Comparison of ENCODE assay signal across 26 cellular contexts in genomic region chr17:78418627-78419026, GRCh38. TPM values are rescaled to one million over a fixed set of nuclear protein-coding genes. Genes with fewer than 3 reads are reported as not detected.
DNase-seq lines count a peak whose midpoint lies in the region; ATAC-seq and TF ChIP-seq lines count a peak whose summit lies in the region.
"Had no signal": no experiment of that assay in that cellular context is flagged by ENCODE, and none has a peak within 500 bp of the region (broad histone marks: within the 10 kb centered on the region; RNA-seq: fewer than 3 reads in every experiment).

No MANE protein-coding gene starts in this region.

- DNase-seq in left ventricle myocardium inferior, result no peak
- DNase-seq in Right ventricle myocardium inferior (ENCODE audit: missing footprints), result no peak
- DNase-seq in T-helper 17 cell, result no peak
- no peak for DNase-seq in HK-2 (ENCODE audit: unreplicated experiment)
- no peak for DNase-seq in iPS-NIHi7 (ENCODE audit: extremely low spot score)
- DNase-seq in NCI-H1105 treated with DMSO at 0.1 percent for 48 hours (lab: John Stamatoyannopoulos, UW), result no peak
- DNase-seq: activated CD4-positive, CD25-positive, alpha-beta regulatory T cell; activated CD8-positive, alpha-beta T cell treated with anti-CD3 and anti-CD28 coated beads for 36 hours; activated effector memory CD4-positive, alpha-beta T cell treated with anti-CD3 and anti-CD28 coated beads, Interleukin-2, amount 50 U/mL, for 16 hours; HCEC 1CT; Kasumi-1; kidney glomerular epithelial cell; mucosa of descending colon; NCI-H1436; NCI-H2081; NCI-H446 treated with DMSO at 0.1 percent for 48 hours; nephron progenitor cell; NK-92 treated with Interleukin-12 subunit alpha and Interleukin-12 subunit beta, amount 100 ng/mL, for 24 hours; pancreas; stomach; tibial artery had no signal

- TF ChIP-seq CTCF in left ventricle myocardium inferior (IDR thresholded peaks at IDR 0.05; ENCODE audit: borderline replicate concordance) (no peak), neutrophil (IDR thresholded peaks at IDR 0.05) (no peak)

- intact Hi-C loops in left ventricle myocardium inferior (cut with micrococcal nuclease), result no loop called here
- intact Hi-C loops in Right ventricle myocardium inferior (cut with DNase I), result no loop called here

- H3K4me1 ChIP-seq in left ventricle myocardium inferior, result peaks cover 79% of the 10 kb centered on the region
- H3K4me1 ChIP-seq in neutrophil (ENCODE audit: control insufficient read depth in 1 of 2, insufficient read depth in 1 of 2, low read depth in 1 of 2, low read length in 1 of 2), result peaks cover 89 to 96% of the 10 kb centered on the region in 2 experiments
- H3K4me1 ChIP-seq: breast epithelium had no signal

- no peaks in the 10 kb centered on the region for H3K9me3 ChIP-seq in left ventricle myocardium inferior (replicated peaks)
- H3K9me3 ChIP-seq in T-helper 17 cell (ENCODE audit: control insufficient read depth, low read length, poor library complexity, severe bottlenecking), result no peaks in the 10 kb centered on the region
- H3K9me3 ChIP-seq in neutrophil, result no peaks in the 10 kb centered on the region
- H3K9me3 ChIP-seq: BLaER1, breast epithelium, mucosa of descending colon, pancreas, right atrium auricular region, stomach, tibial artery had no signal

- no peaks in the 10 kb centered on the region for H3K27me3 Mint-ChIP-seq in T-helper 17 cell
- H3K27me3 Mint-ChIP-seq: activated CD8-positive, alpha-beta T cell treated with anti-CD3 and anti-CD28 coated beads for 36 hours; activated naive CD8-positive, alpha-beta T cell had no signal

- no peak overlapping the region for H3K4me3 ChIP-seq in left ventricle myocardium inferior
- H3K4me3 ChIP-seq in neutrophil (ENCODE audit: low read depth in 1 of 2, low read length in 1 of 2), result peak overlapping the region in 1 of 2 experiments; percentile 70
- H3K4me3 ChIP-seq: BLaER1, breast epithelium, mucosa of descending colon, pancreas, right atrium auricular region, stomach, tibial artery had no signal

- no peak for ATAC-seq in Right ventricle myocardium inferior
- no peak for ATAC-seq in T-helper 17 cell
- ATAC-seq: activated CD8-positive, alpha-beta T cell treated with anti-CD3 and anti-CD28 coated beads for 36 hours; mucosa of descending colon; pancreas had no signal

- H3K27ac ChIP-seq in left ventricle myocardium inferior (replicated peaks), result peak overlapping the region; percentile 57
- H3K27ac ChIP-seq in neutrophil, result peak overlapping the region; percentile 94
- H3K27ac ChIP-seq: BLaER1, tibial artery had no signal

- H3K4me3 Mint-ChIP-seq in T-helper 17 cell, result no peak overlapping the region
- H3K4me3 Mint-ChIP-seq: activated CD8-positive, alpha-beta T cell treated with anti-CD3 and anti-CD28 coated beads for 36 hours; activated naive CD8-positive, alpha-beta T cell; nephron progenitor cell had no signal

- peaks cover 4% of the 10 kb centered on the region for H3K36me3 Mint-ChIP-seq in T-helper 17 cell (ENCODE audit: low read depth)

- H3K27me3 ChIP-seq in left ventricle myocardium inferior (ENCODE audit: low read depth) (no peaks in the 10 kb centered on the region), neutrophil (no peaks in the 10 kb centered on the region)
- H3K27me3 ChIP-seq: BLaER1, breast epithelium, pancreas, right atrium auricular region, stomach, tibial artery had no signal

- H3K4me1 Mint-ChIP-seq in T-helper 17 cell, result peaks cover 26% of the 10 kb centered on the region

- peak overlapping the region; percentile 11 for H3K27ac Mint-ChIP-seq in T-helper 17 cell
- H3K27ac Mint-ChIP-seq: nephron progenitor cell had no signal

- H3K36me3 ChIP-seq in left ventricle myocardium inferior (peaks cover 25% of the 10 kb centered on the region), neutrophil (peaks cover 47% of the 10 kb centered on the region)
- H3K36me3 ChIP-seq: breast epithelium had no signal

RNA-seq across cellular contexts. Expression of gene PGS1, which starts 40.2 kb away (rescaled TPM):
- 17.1 TPM for total RNA-seq in left ventricle myocardium inferior
- total RNA-seq in Right ventricle myocardium inferior, result 16.7 TPM
- 10 to 100 TPM; 47.5 to 54.9 TPM for total RNA-seq in T-helper 17 cell

RNA-seq across cellular contexts. Expression of gene SOCS3, which starts 58.8 kb away (rescaled TPM):
- total RNA-seq in left ventricle myocardium inferior (9.5 TPM), Right ventricle myocardium inferior (12.2 TPM), T-helper 17 cell (100 to 1,000 TPM; 119 to 197 TPM)
